15 cellular contexts compared by ENCODE assay signal in the genomic region with DNA sequence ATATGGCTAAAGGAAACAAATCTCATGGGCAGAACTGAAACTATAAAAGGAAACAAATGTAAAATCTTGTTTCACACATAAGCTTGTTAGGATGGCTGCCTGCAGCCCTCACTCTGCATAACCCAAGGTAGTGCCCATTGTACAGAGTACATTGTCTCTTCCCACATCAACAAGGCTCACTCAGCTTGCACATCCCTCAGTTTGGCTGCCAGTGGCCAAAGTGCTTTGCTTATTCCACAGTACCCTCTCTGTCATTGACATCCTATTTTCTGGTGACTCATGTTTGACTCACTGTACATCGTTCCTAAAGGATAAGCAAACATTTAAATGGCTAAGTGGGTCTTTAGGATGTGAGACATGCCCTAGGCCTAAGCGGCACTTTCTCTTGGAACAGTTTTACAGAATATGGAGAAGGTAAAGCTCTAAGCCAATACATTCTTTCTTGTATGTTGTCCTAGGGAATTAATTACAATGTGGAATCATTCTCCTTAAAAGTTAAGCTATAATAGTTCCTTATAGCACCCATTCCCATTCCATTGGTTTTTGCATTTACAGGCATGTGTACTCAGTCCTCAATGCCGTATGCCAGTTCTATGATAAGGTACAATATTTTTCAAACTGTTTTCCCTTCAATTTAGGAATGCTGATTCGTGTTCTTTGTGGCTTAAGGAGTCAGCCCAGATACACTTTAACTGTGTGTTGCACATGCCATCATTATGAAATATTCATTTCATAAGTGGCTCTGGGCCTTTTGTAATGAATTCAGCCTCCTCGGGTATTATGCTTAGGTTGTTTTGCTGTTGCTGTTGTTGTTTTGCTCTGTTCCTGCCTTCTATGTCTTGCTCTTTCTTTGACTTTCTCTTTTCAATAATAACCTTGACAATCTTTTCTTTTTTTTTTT. TPM values are rescaled to one million over a fixed set of nuclear protein-coding genes. Genes with fewer than 3 reads are reported as not detected.
A peak's percentile ranks its signal among the peaks of the same experiment; 100 is the strongest.
DNase-seq lines count a peak whose midpoint lies in the region; ATAC-seq, FAIRE-seq and TF ChIP-seq lines count a peak whose summit lies in the region.
"Had no signal": no experiment of that assay in that cellular context is flagged by ENCODE, and none has a peak within 500 bp of the region (broad histone marks: within the 10 kb centered on the region; RNA-seq: fewer than 3 reads in every experiment).

No MANE protein-coding gene starts in this region.

- CTCF ChIA-PET in GM10248 (lab: Yijun Ruan, JAX): no interaction called here

- peak; percentile 40 for DNase-seq in ACHN
- peak; percentile 50 to 56 for DNase-seq in SJSA1 (ENCODE audit: low read depth in 1 of 2, low spot score in 2 of 2)
- DNase-seq in foreskin keratinocyte: peak; percentile 57 to 78
- no peak for DNase-seq in GM10248 (ENCODE audit: extremely low spot score)
- no peak for DNase-seq in NAMALWA (ENCODE audit: low spot score)
- no peak for DNase-seq in small intestine
- DNase-seq in OCI-M2 (lab: John Stamatoyannopoulos, UW; ENCODE audit: unreplicated experiment): no peak
- DNase-seq: H7, natural killer cell, NCI-H2107, T-helper 9 cell had no signal

- POLR2A ChIA-PET in GM10248 (lab: Yijun Ruan, JAX): no interaction called here

- no peaks in the 10 kb centered on the region for H3K9me3 ChIP-seq in SJSA1 (replicated peaks)
- H3K9me3 ChIP-seq in small intestine (ENCODE audit: control insufficient read depth, low read depth): no peaks in the 10 kb centered on the region
- H3K9me3 ChIP-seq: tibial nerve had no signal

- TF ChIP-seq CTCF in foreskin keratinocyte (conservative IDR thresholded peaks at IDR 0.05): no peak
- TF ChIP-seq CTCF in GM10248 (IDR thresholded peaks at IDR 0.05; ENCODE audit: control extremely low read depth, extremely low read depth, low read depth, missing control alignments): no peak

- H3K36me3 ChIP-seq in SJSA1: no peaks in the 10 kb centered on the region
- peaks cover 0 to 3% of the 10 kb centered on the region in 2 donors for H3K36me3 ChIP-seq in small intestine (ENCODE audit: control insufficient read depth in 2 of 2, insufficient read depth in 2 of 2, low read length in 2 of 2)
- H3K36me3 ChIP-seq: tibial nerve had no signal

- in situ Hi-C loops in ACHN (cut with HindIII; ENCODE audit: low pct_ligation_motif_present, low pct_unique_long_range_greater_than_20kb, low sequenced_read_pairs): no loop called here

- no peak for FAIRE-seq in small intestine (lab: Jason Lieb, UNC)

- H3K27me3 ChIP-seq in SJSA1 (replicated peaks) (no peaks in the 10 kb centered on the region), foreskin keratinocyte (no peaks in the 10 kb centered on the region), small intestine (ENCODE audit: control insufficient read depth in 2 of 2, insufficient read depth in 2 of 2, low read length in 2 of 2) (no peaks in the 10 kb centered on the region)
- H3K27me3 ChIP-seq: hepatocyte, tibial nerve had no signal

- ATAC-seq in GM21381 (IDR thresholded peaks at IDR 0.05; ENCODE audit: unreplicated experiment) (peak; percentile 43), foreskin keratinocyte (peak; percentile 96)
- ATAC-seq: natural killer cell had no signal

- H3K4me1 ChIP-seq in SJSA1 (replicated peaks) (peaks cover 4% of the 10 kb centered on the region; the same call in 1 of the 2 replicates), foreskin keratinocyte (peaks cover 12% of the 10 kb centered on the region), small intestine (ENCODE audit: control insufficient read depth in 2 of 2, insufficient read depth in 1 of 2, low read depth in 1 of 2, low read length in 1 of 2) (peaks cover 0 to 5% of the 10 kb centered on the region in 2 donors)
- H3K4me1 ChIP-seq: tibial nerve had no signal

- H3K4me3 ChIP-seq in SJSA1: no peak overlapping the region
- no peak overlapping the region for H3K4me3 ChIP-seq in small intestine (ENCODE audit: low read depth in 1 of 2, low read length in 2 of 2)
- H3K4me3 ChIP-seq: hepatocyte, tibial nerve had no signal

- WGBS in small intestine, 3 donors: 74 to 79% (median 78%) methylated on average over 5 of the region's 5 CpGs

- H3K27ac ChIP-seq in SJSA1 (no peak overlapping the region), foreskin keratinocyte (no peak overlapping the region), small intestine (ENCODE audit: low read depth in 1 of 2, low read length in 1 of 2) (no peak overlapping the region)
- H3K27ac ChIP-seq: hepatocyte, HL-60, tibial nerve had no signal

RNA-seq across cellular contexts. Expression of gene ANKEF1, which starts 5.5 kb away (rescaled TPM):
- total RNA-seq in SJSA1 (2014; rRNA removed; shearing (Covaris generic)): 0.18 and 0.25 TPM in 2 replicates
- 9.7 and 10.2 TPM in 2 replicates for total RNA-seq in foreskin keratinocyte
- polyA plus RNA-seq in foreskin keratinocyte: 2.5 and 3.0 TPM in 2 replicates
- 1 to 10 TPM; 2.2 to 3.0 (median 3.0) TPM for polyA plus RNA-seq in small intestine

Comparison
In these comparisons a context has a peak if more than half of its experiments do, and no peak if none do; other contexts are left out.
1. DNase-seq: peak in ACHN (single experiment), SJSA1 (2 of 2) and foreskin keratinocyte (2 of 2); none in GM10248 (single experiment), NAMALWA (single experiment), small intestine (single experiment) and OCI-M2 (single experiment).